Comparison of ENCODE assay signal across 8 cellular contexts in the genomic region with DNA sequence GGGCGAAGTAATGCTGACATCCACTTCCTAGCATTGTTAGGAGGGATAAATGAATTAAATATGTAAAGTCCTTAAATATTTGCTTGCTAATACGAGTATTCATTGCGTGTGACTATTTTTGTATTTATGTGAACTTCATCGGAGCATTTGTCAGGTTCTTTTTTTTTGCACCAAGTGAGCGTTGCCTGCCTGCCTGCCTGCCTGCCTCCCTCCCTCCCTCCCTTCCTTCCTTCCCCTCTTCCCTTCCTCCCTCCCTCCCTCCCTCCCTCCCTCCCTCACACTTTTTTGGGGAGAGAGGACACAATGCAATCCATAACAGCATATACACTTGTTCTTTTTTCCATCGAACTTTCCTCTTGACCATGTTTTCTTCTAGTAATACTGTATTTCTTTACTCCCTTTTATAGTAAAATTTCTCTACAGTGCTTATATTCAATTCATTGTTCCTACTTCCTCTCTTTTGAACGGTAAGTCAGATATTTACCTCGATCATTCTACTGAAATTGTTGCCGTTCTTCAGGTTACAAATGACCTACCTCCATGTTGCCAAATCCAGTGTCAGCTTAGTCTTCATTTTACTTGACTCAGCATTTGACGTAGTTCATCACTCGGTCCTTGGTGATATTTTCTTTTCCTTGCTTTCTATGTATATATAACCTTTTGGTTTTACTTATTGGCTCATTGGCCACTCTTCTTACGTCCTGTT. TPM values are rescaled to one million over a fixed set of nuclear protein-coding genes. Genes with fewer than 3 reads are reported as not detected.
DNase-seq lines count a peak whose midpoint lies in the region; ATAC-seq and TF ChIP-seq lines count a peak whose summit lies in the region.

No MANE protein-coding gene starts in this region.

- H3K9me3 ChIP-seq in CD4-positive, CD25-positive, alpha-beta regulatory T cell (ENCODE audit: control insufficient read depth in 2 of 2, low read length in 2 of 2) = no peaks in the 10 kb centered on the region
- H3K9me3 ChIP-seq in GM23248 (ENCODE audit: low read depth) (no peaks in the 10 kb centered on the region), endocrine pancreas (ENCODE audit: control insufficient read depth, low read length) (no peaks in the 10 kb centered on the region), vagina (no peaks in the 10 kb centered on the region)

- intact Hi-C loops in vagina (cut with DNase I) = no loop called here

- no peak for TF ChIP-seq CTCF in mesothelial cell of epicardium (IDR thresholded peaks at IDR 0.05; ENCODE audit: unreplicated experiment)
- TF ChIP-seq CTCF in vagina (IDR thresholded peaks at IDR 0.05) = no peak

- peaks cover 38% of the 10 kb centered on the region for H3K79me2 ChIP-seq in GM23248 (ENCODE audit: insufficient read depth)

- H3F3A ChIP-seq in GM23248 (ENCODE audit: insufficient read depth) = peaks cover 24% of the 10 kb centered on the region

- in situ Hi-C loops in GM23248 (cut with MboI) = no loop called here

- H3K9ac ChIP-seq in GM23248 (peak overlapping the region; percentile 96), endocrine pancreas (ENCODE audit: control insufficient read depth, insufficient read depth, low read length) (peak overlapping the region; percentile 84)

- H3K36me3 Mint-ChIP-seq in CD4-positive, CD25-positive, alpha-beta regulatory T cell = peaks cover 6% of the 10 kb centered on the region
- H3K36me3 Mint-ChIP-seq in mesothelial cell of epicardium = no peaks in the 10 kb centered on the region

- peak in 2 of 3 donors; percentile 14 to 59 for DNase-seq in CD4-positive, CD25-positive, alpha-beta regulatory T cell
- DNase-seq in GM23248 (peak; percentile 72), SHP77 treated with DMSO at 0.1 percent for 48 hours (lab: John Stamatoyannopoulos, UW) (peak; percentile 14), mesothelial cell of epicardium (ENCODE audit: low spot score in 2 of 2, unreplicated experiment in 2 of 2) (no peak), vagina (ENCODE audit: extremely low spot score in 2 of 2) (no peak)
- no peak for DNase-seq in activated CD4-positive, CD25-positive, alpha-beta regulatory T cell (lab: John Stamatoyannopoulos, UW)

- peak overlapping the region; percentile 97 to 99 (median 98) for H3K27ac Mint-ChIP-seq in CD4-positive, CD25-positive, alpha-beta regulatory T cell
- H3K27ac Mint-ChIP-seq in mesothelial cell of epicardium = peak overlapping the region; percentile 98

- H3K4me2 ChIP-seq in GM23248 (ENCODE audit: unreplicated experiment) = peak overlapping the region; percentile 85

- no peak for TF ChIP-seq POLR2A in vagina (IDR thresholded peaks at IDR 0.05)

- no peaks in the 10 kb centered on the region for H3K27me3 Mint-ChIP-seq in CD4-positive, CD25-positive, alpha-beta regulatory T cell
- H3K27me3 Mint-ChIP-seq in mesothelial cell of epicardium (ENCODE audit: low read depth) = peaks cover 15% of the 10 kb centered on the region

- peak overlapping the region; percentile 88 to 99 (median 94) for H3K4me3 Mint-ChIP-seq in CD4-positive, CD25-positive, alpha-beta regulatory T cell
- peak overlapping the region; percentile 84 for H3K4me3 Mint-ChIP-seq in mesothelial cell of epicardium

- H3K27me3 ChIP-seq in CD4-positive, CD25-positive, alpha-beta regulatory T cell (ENCODE audit: control insufficient read depth, insufficient read depth, low read length) = no peaks in the 10 kb centered on the region
- H3K27me3 ChIP-seq in GM23248 (replicated peaks; ENCODE audit: insufficient read depth) (no peaks in the 10 kb centered on the region), endocrine pancreas (ENCODE audit: control insufficient read depth, insufficient read depth, low read length) (no peaks in the 10 kb centered on the region), vagina (no peaks in the 10 kb centered on the region)

- H3K4me1 ChIP-seq in CD4-positive, CD25-positive, alpha-beta regulatory T cell (ENCODE audit: control insufficient read depth, insufficient read depth, low read length, poor library complexity, severe bottlenecking) = peaks cover 12% of the 10 kb centered on the region
- H3K4me1 ChIP-seq in GM23248 (ENCODE audit: insufficient read depth) (0 out of 2 replicates have a peak, but pooled peaks cover 11% of the 10 kb centered on the region), endocrine pancreas (ENCODE audit: control insufficient read depth, insufficient read depth, low read length) (no peaks in the 10 kb centered on the region), vagina (peaks cover 5% of the 10 kb centered on the region)

- H3K9me2 ChIP-seq in GM23248 (ENCODE audit: insufficient read depth) = no peaks in the 10 kb centered on the region

- peaks cover 7 to 38% (median 15%) of the 10 kb centered on the region in 4 donors for H3K4me1 Mint-ChIP-seq in CD4-positive, CD25-positive, alpha-beta regulatory T cell
- H3K4me1 Mint-ChIP-seq in mesothelial cell of epicardium = peaks cover 9% of the 10 kb centered on the region

- no peaks in the 10 kb centered on the region for H4K20me1 ChIP-seq in GM23248 (ENCODE audit: insufficient read depth)

- 2 to 5% methylated on average over 12 of the region's 12 CpGs for WGBS in GM23248 (ENCODE audit: low coverage in 1 of 2, low lambda C conversion rate in 2 of 2, missing lambda C conversion rate in 2 of 2), 2 experiments

- no peak for ATAC-seq in CD4-positive, CD25-positive, alpha-beta regulatory T cell (ENCODE audit: low read depth in 2 of 2)
- ATAC-seq in HG03108 (IDR thresholded peaks at IDR 0.05; ENCODE audit: unreplicated experiment) = no peak

- peaks cover 0 to 2% (median 0%) of the 10 kb centered on the region in 7 donors for H3K9me3 Mint-ChIP-seq in CD4-positive, CD25-positive, alpha-beta regulatory T cell
- peaks cover 5% of the 10 kb centered on the region for H3K9me3 Mint-ChIP-seq in mesothelial cell of epicardium

- H3K36me3 ChIP-seq in CD4-positive, CD25-positive, alpha-beta regulatory T cell (ENCODE audit: control insufficient read depth, insufficient read depth, low read length) = peaks cover 7% of the 10 kb centered on the region
- no peaks in the 10 kb centered on the region for H3K36me3 ChIP-seq in GM23248 (ENCODE audit: low read depth)
- H3K36me3 ChIP-seq in endocrine pancreas (ENCODE audit: control insufficient read depth, insufficient read depth, low read length) = no peaks in the 10 kb centered on the region
- no peaks in the 10 kb centered on the region for H3K36me3 ChIP-seq in vagina

- H3K4me3 ChIP-seq in CD4-positive, CD25-positive, alpha-beta regulatory T cell (ENCODE audit: low read depth, low read length) = peak overlapping the region; percentile 98
- H3K4me3 ChIP-seq in GM23248 (peak overlapping the region; percentile 80), endocrine pancreas (ENCODE audit: control insufficient read depth, insufficient read depth, low read length) (peak overlapping the region; percentile 94), vagina (peak overlapping the region; percentile 64 to 72)

- peak overlapping the region; percentile 91 for H2AFZ ChIP-seq in GM23248

- H3K27ac ChIP-seq in CD4-positive, CD25-positive, alpha-beta regulatory T cell (ENCODE audit: insufficient read depth, low read length, poor library complexity, severe bottlenecking) = peak overlapping the region; percentile 97
- H3K27ac ChIP-seq in GM23248 (peak overlapping the region; percentile 99), vagina (peak overlapping the region; percentile 97)

RNA-seq across cellular contexts. Expression of gene CCDC7, which starts 0.9 kb away (rescaled TPM):
- 73.6 TPM for total RNA-seq in CD4-positive, CD25-positive, alpha-beta regulatory T cell
- polyA plus RNA-seq in CD4-positive, CD25-positive, alpha-beta regulatory T cell = 10 to 100 TPM in 3 of 4 donors, 1 to 10 TPM in 1; 6.8 to 33.4 (median 21.4) TPM
- total RNA-seq in GM23248 (2014; rRNA removed; shearing (Covaris generic)) = 2.2 and 19.1 TPM in 2 replicates
- polyA plus RNA-seq in GM23248 (2016; fragmentation: Nextera tagmentation; extraction: Ambion mirVana) = 0.96 and 2.2 TPM in 2 replicates
- total RNA-seq in mesothelial cell of epicardium = 11.1 to 12.7 TPM (median 12.6 TPM) in 3 replicates
- 22.8 TPM for total RNA-seq in vagina

Comparison
In these comparisons a context has a peak if more than half of its experiments do, and no peak if none do; other contexts are left out.
1. DNase-seq: peak in CD4-positive, CD25-positive, alpha-beta regulatory T cell (2 of 3), GM23248 (single experiment) and SHP77 treated with DMSO at 0.1 percent for 48 hours (single experiment); none in mesothelial cell of epicardium (0 of 2), vagina (0 of 2) and activated CD4-positive, CD25-positive, alpha-beta regulatory T cell (0 of 4).
2. Peak in every context shown above with its lines, with median percentiles within 50 percentile points of each other: H3K27ac ChIP-seq and H3K4me3 ChIP-seq.